In the genomic region with DNA sequence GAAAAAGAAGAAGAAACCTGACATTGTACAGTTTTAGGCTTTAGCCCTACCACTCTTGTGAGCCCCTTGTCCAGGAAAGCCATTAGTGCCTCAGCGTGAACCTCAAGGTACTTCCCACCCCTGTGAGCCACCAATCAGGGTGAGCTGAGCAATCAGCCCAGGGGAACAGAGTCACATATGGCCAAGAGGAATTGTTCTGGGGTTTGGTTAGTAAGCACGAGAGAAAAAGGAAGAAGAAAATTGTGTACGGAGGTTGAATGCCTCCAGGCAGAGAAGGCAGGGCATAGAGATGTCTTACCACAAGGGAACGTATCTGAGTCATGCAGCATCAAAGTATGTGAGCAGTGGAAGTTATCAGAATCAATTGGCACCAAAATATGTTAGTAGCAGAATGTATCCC, we compare ENCODE assay signal across 8 cellular contexts. TPM values are rescaled to one million over a fixed set of nuclear protein-coding genes. Genes with fewer than 3 reads are reported as not detected.
DNase-seq lines count a peak whose midpoint lies in the region; ATAC-seq, FAIRE-seq and TF ChIP-seq lines count a peak whose summit lies in the region.

No MANE protein-coding gene starts in this region.

- H3K27me3 ChIP-seq in CD4-positive, CD25-positive, alpha-beta regulatory T cell (ENCODE audit: control insufficient read depth, insufficient read depth, low read length): no peaks in the 10 kb centered on the region

- no peaks in the 10 kb centered on the region for H3K9me3 ChIP-seq in CD4-positive, CD25-positive, alpha-beta regulatory T cell (ENCODE audit: control insufficient read depth in 2 of 2, low read length in 2 of 2)

- peaks cover 0 to 20% (median 0%) of the 10 kb centered on the region in 4 donors for H3K4me1 Mint-ChIP-seq in CD4-positive, CD25-positive, alpha-beta regulatory T cell

- H3K9me3 Mint-ChIP-seq in CD4-positive, CD25-positive, alpha-beta regulatory T cell: no peaks in the 10 kb centered on the region

- peak in 1 of 3 donors; percentile 20 for DNase-seq in CD4-positive, CD25-positive, alpha-beta regulatory T cell
- peak; percentile 39 for DNase-seq in HFF-Myc (ENCODE audit: extremely low read depth, low read depth)
- DNase-seq in islet precursor cell: peak; percentile 58
- DNase-seq in NCI-H128 (lab: John Stamatoyannopoulos, UW; ENCODE audit: unreplicated experiment): no peak
- no peak for DNase-seq in activated CD4-positive, CD25-positive, alpha-beta regulatory T cell treated with anti-CD3 and anti-CD28 coated beads, Interleukin-2, amount 50 U/mL, for 72 hours
- DNase-seq in RCC 7860 (ENCODE audit: low spot score): no peak

- no peak for FAIRE-seq in RCC 7860 (lab: Jason Lieb, UNC)

- no peak overlapping the region for H3K4me3 Mint-ChIP-seq in CD4-positive, CD25-positive, alpha-beta regulatory T cell

- ATAC-seq in CD4-positive, CD25-positive, alpha-beta regulatory T cell (ENCODE audit: low read depth in 2 of 2): peak in 1 of 2 donors; percentile 42
- ATAC-seq in SK-N-SH treated with all-trans-retinoic acid at 6 μM for 48 hours: peak; percentile 89
- no peak for ATAC-seq in GM21786 (IDR thresholded peaks at IDR 0.05; ENCODE audit: unreplicated experiment)

- H3K27ac ChIP-seq in CD4-positive, CD25-positive, alpha-beta regulatory T cell (ENCODE audit: insufficient read depth, low read length, poor library complexity, severe bottlenecking): no peak overlapping the region

- peak overlapping the region in 2 of 3 donors; percentile 13 to 79 for H3K27ac Mint-ChIP-seq in CD4-positive, CD25-positive, alpha-beta regulatory T cell

- no peaks in the 10 kb centered on the region for H3K27me3 Mint-ChIP-seq in CD4-positive, CD25-positive, alpha-beta regulatory T cell

- H3K36me3 ChIP-seq in CD4-positive, CD25-positive, alpha-beta regulatory T cell (ENCODE audit: control insufficient read depth, insufficient read depth, low read length): no peaks in the 10 kb centered on the region

- no peaks in the 10 kb centered on the region for H3K36me3 Mint-ChIP-seq in CD4-positive, CD25-positive, alpha-beta regulatory T cell

- no peak for TF ChIP-seq CTCF in HFF-Myc (IDR thresholded peaks at IDR 0.05; ENCODE audit: low read depth, low read length, missing control alignments)

- H3K4me1 ChIP-seq in CD4-positive, CD25-positive, alpha-beta regulatory T cell (ENCODE audit: control insufficient read depth, insufficient read depth, low read length, poor library complexity, severe bottlenecking): no peaks in the 10 kb centered on the region

- no peak overlapping the region for H3K4me3 ChIP-seq in CD4-positive, CD25-positive, alpha-beta regulatory T cell (ENCODE audit: low read depth, low read length)
- H3K4me3 ChIP-seq in HFF-Myc (replicated peaks; ENCODE audit: low read depth, low read length): 0 out of 2 replicates have a peak overlapping the region, but pooled peaks have one; percentile 1

TF ChIP-seq in SK-N-SH treated with all-trans-retinoic acid at 6 μM for 48 hours, 23 proteins besides CTCF, POLR2A, EP300 and RAD21:
- TF ChIP-seq, protein P1, sequence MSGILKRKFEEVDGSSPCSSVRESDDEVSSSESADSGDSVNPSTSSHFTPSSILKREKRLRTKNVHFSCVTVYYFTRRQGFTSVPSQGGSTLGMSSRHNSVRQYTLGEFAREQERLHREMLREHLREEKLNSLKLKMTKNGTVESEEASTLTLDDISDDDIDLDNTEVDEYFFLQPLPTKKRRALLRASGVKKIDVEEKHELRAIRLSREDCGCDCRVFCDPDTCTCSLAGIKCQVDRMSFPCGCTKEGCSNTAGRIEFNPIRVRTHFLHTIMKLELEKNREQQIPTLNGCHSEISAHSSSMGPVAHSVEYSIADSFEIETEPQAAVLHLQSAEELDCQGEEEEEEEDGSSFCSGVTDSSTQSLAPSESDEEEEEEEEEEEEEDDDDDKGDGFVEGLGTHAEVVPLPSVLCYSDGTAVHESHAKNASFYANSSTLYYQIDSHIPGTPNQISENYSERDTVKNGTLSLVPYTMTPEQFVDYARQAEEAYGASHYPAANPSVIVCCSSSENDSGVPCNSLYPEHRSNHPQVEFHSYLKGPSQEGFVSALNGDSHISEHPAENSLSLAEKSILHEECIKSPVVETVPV (CRISPR knock-in tag; IDR thresholded peaks at IDR 0.05): no peak
- TF ChIP-seq ISL1 (CRISPR knock-in tag; IDR thresholded peaks at IDR 0.05): no peak
- TF ChIP-seq SNAI2 (CRISPR knock-in tag; IDR thresholded peaks at IDR 0.05): no peak
- no peak for TF ChIP-seq ZNF70 (CRISPR knock-in tag; IDR thresholded peaks at IDR 0.05)
- TF ChIP-seq ZNF565 (CRISPR knock-in tag; conservative IDR thresholded peaks at IDR 0.05; ENCODE audit: low read depth): no peak
- no peak for TF ChIP-seq TCF4 (CRISPR knock-in tag; IDR thresholded peaks at IDR 0.05; ENCODE audit: borderline replicate concordance)
- no peak for TF ChIP-seq BACH2 (CRISPR knock-in tag; IDR thresholded peaks at IDR 0.05; ENCODE audit: borderline replicate concordance)
TF ChIP-seq in SK-N-SH treated with all-trans-retinoic acid at 6 μM for 48 hours: peak in this region for 0.

RNA-seq across cellular contexts. Expression of gene ARHGAP12, which starts 33.0 kb away (rescaled TPM):
- 28.3 TPM for total RNA-seq in CD4-positive, CD25-positive, alpha-beta regulatory T cell
- 10 to 100 TPM in 3 of 4 donors, 1 to 10 TPM in 1; 8.8 to 12.4 (median 11.7) TPM for polyA plus RNA-seq in CD4-positive, CD25-positive, alpha-beta regulatory T cell

Comparison
In these comparisons a context has a peak if more than half of its experiments do, and no peak if none do; other contexts are left out.
1. DNase-seq: peak in HFF-Myc (single experiment) and islet precursor cell (single experiment); none in NCI-H128 (single experiment), activated CD4-positive, CD25-positive, alpha-beta regulatory T cell treated with anti-CD3 and anti-CD28 coated beads, Interleukin-2, amount 50 U/mL, for 72 hours (single experiment) and RCC 7860 (single experiment).